In genomic region chr3:13549513-13550256, GRCh38 we compare ENCODE assay signal across 9 cellular contexts. TPM values are rescaled to one million over a fixed set of nuclear protein-coding genes. Genes with fewer than 3 reads are reported as not detected.
A peak's percentile ranks its signal among the peaks of the same experiment; 100 is the strongest.
DNase-seq lines count a peak whose midpoint lies in the region; TF ChIP-seq lines count a peak whose summit lies in the region.
"Had no signal": no experiment of that assay in that cellular context is flagged by ENCODE, and none has a peak within 500 bp of the region (broad histone marks: within the 10 kb centered on the region; RNA-seq: fewer than 3 reads in every experiment).

No MANE protein-coding gene starts in this region.

- intact Hi-C loops in esophagus muscularis mucosa (cut with DNase I): no loop called here

- peak overlapping the region; percentile 69 to 77 (median 74) for H3K27ac ChIP-seq in esophagus muscularis mucosa (replicated peaks in 1 of 4)
- H3K27ac ChIP-seq: SJSA1 had no signal

- H3K27ac Mint-ChIP-seq in progenitor cell of endocrine pancreas: peak overlapping the region; percentile 79

- H3K36me3 Mint-ChIP-seq in progenitor cell of endocrine pancreas (ENCODE audit: insufficient read depth): no peaks in the 10 kb centered on the region

- no peaks in the 10 kb centered on the region for H3K9me3 Mint-ChIP-seq in progenitor cell of endocrine pancreas (ENCODE audit: low read depth)

- H3K36me3 ChIP-seq in BJ (ENCODE audit: control insufficient read depth, insufficient read depth, low read length): peaks cover 2% of the 10 kb centered on the region
- H3K36me3 ChIP-seq in esophagus muscularis mucosa: no peaks in the 10 kb centered on the region
- H3K36me3 ChIP-seq: SJSA1 had no signal

- POLR2A ChIA-PET in BJ (lab: Charles Lee): interaction anchor here (0.6 kb wide), 1 partner anchor 199 kb away, joined by 3 read pairs; no protein-coding TSS in a partner anchor

- TF ChIP-seq EP300 in esophagus muscularis mucosa (IDR thresholded peaks at IDR 0.05): no peak

- no peaks in the 10 kb centered on the region for H3K9me3 ChIP-seq in esophagus muscularis mucosa
- H3K9me3 ChIP-seq: SJSA1 had no signal

- TF ChIP-seq CTCF in BJ (IDR thresholded peaks at IDR 0.05; ENCODE audit: insufficient read depth, low read depth, low read length) (no peak), esophagus muscularis mucosa (IDR thresholded peaks at IDR 0.05) (no peak), progenitor cell of endocrine pancreas (IDR thresholded peaks at IDR 0.05; ENCODE audit: unreplicated experiment) (no peak)

- no peaks in the 10 kb centered on the region for H3K27me3 ChIP-seq in BJ (ENCODE audit: control insufficient read depth, insufficient read depth, low read length)
- peaks cover 0 to 67% (median 8%) of the 10 kb centered on the region in 4 donors for H3K27me3 ChIP-seq in esophagus muscularis mucosa
- H3K27me3 ChIP-seq: SJSA1 had no signal

- TF ChIP-seq POLR2A in esophagus muscularis mucosa (IDR thresholded peaks at IDR 0.05; ENCODE audit: low read depth): no peak

- peak overlapping the region; percentile 68 for H3K4me3 Mint-ChIP-seq in progenitor cell of endocrine pancreas (ENCODE audit: low read depth)

- peaks cover 21 to 63% (median 50%) of the 10 kb centered on the region in 4 donors for H3K4me1 ChIP-seq in esophagus muscularis mucosa

- WGBS in esophagus muscularis mucosa: 53% methylated on average over 18 of the region's 21 CpGs

- peaks cover 64% of the 10 kb centered on the region for H3K27me3 Mint-ChIP-seq in progenitor cell of endocrine pancreas

- no peak for DNase-seq in BJ (ENCODE audit: low read depth)
- peak; percentile 74 for DNase-seq in Jurkat, Clone E6-1 (ENCODE audit: low read depth, low spot score)
- DNase-seq in esophagus muscularis mucosa (ENCODE audit: extremely low spot score): no peak
- no peak for DNase-seq in progenitor cell of endocrine pancreas (ENCODE audit: low spot score, unreplicated experiment)
- DNase-seq in occipital lobe (lab: John Stamatoyannopoulos, UW): no peak
- no peak for DNase-seq in stimulated activated CD4-positive, alpha-beta T cell treated with anti-CD3 and anti-CD28 coated beads, Interleukin-12 subunit alpha, Interleukin-12 subunit beta, amount 100 ng/mL, for 4 hours
- no peak for DNase-seq in NCI-H1092 treated with DMSO at 0.1 percent for 48 hours (lab: John Stamatoyannopoulos, UW)
- no peak for DNase-seq in AG08396 (ENCODE audit: low spot score)

- CTCF ChIA-PET in BJ (lab: Yijun Ruan, JAX): interaction anchor here (2.1 to 2.8 kb wide), 3 partner anchors 11 to 101 kb away, joined by 7 to 14 read pairs (median 11); no protein-coding TSS in a partner anchor

- H3K4me3 ChIP-seq in BJ (ENCODE audit: low read depth, low read length) (peak overlapping the region; percentile 61), esophagus muscularis mucosa (peak overlapping the region; percentile 53 to 69 (median 56))
- H3K4me3 ChIP-seq in Jurkat, Clone E6-1 (ENCODE audit: low read length): peak overlapping the region; percentile 55

- H3K4me1 Mint-ChIP-seq in progenitor cell of endocrine pancreas (ENCODE audit: low read depth): peaks cover 7% of the 10 kb centered on the region

RNA-seq across cellular contexts. Expression of gene FBLN2, which starts 0.8 kb away (rescaled TPM):
- 131 and 248 TPM in 2 replicates for polyA plus RNA-seq in BJ (2011; rRNA removed)
- polyA minus RNA-seq in BJ (2011; rRNA and poly(A)+ RNA removed): 52.2 and 74.2 TPM in 2 replicates
- 71.5 TPM for polyA plus RNA-seq in Jurkat, Clone E6-1 (2012; ENCODE audit: insufficient read depth, insufficient read length)
- 100 to 1,000 TPM; 130 to 244 (median 136) TPM for total RNA-seq in esophagus muscularis mucosa
- total RNA-seq in progenitor cell of endocrine pancreas: 5.8 and 14.1 TPM in 2 replicates
- total RNA-seq in occipital lobe: 9.4 TPM
